ENCODE assay signal across 8 cellular contexts in the genomic region with DNA sequence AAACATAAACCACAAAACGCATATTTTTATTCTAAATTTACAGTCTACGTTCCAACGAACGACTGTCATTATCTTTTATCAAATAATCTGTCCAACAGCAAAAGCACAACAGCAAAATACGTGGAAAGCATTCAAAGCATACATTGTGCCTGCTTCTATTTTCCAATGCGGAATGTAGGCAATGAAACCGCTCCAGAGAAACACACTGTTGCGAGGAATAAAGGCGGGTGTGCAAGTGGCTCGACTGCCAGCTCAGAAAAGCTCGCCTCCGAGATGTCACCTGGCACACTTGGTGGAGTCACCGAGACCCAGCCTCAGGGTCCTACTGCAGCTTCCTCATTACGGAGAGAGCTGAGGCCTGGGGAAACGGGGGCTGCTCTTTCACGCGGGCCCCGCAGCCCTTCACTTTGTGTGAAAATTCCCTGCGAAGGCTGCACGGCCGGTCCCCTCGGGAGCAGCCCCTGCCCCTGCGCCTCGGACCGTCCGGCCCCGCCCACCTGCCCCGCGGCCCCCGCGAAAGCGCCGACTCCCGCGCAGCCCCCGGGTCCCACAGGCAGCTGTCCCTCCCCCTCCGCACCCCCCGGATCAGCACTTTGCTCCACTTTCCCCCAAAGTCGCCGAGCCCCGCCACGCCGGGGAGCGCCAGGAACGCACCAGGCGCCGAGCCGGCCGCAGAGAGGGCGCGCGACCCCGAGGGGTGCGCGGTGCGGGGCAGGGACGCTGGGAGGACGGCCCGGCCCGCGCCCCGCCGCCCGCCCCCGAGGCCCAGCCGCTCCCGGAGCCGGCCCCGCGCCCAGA. TPM values are rescaled to one million over a fixed set of nuclear protein-coding genes. Genes with fewer than 3 reads are reported as not detected.
DNase-seq lines count a peak whose midpoint lies in the region; ATAC-seq, FAIRE-seq and TF ChIP-seq lines count a peak whose summit lies in the region.

No MANE protein-coding gene starts in this region.

- H3K4me1 ChIP-seq in SK-N-SH (ENCODE audit: control insufficient read depth in 1 of 2, insufficient read depth in 2 of 2, low read depth in 1 of 2, low read length in 1 of 2) = peaks cover 5% of the 10 kb centered on the region in 2 experiments; a peak in 3 of 4 replicates
- peaks cover 5 to 31% of the 10 kb centered on the region in 2 donors for H3K4me1 ChIP-seq in adrenal gland (replicated peaks in 1 of 2)
- H3K4me1 ChIP-seq in right atrium auricular region = peaks cover 0 to 44% of the 10 kb centered on the region in 2 donors
- H3K4me1 ChIP-seq in vagina = peaks cover 11% of the 10 kb centered on the region

- no peak for TF ChIP-seq EP300 in SK-N-SH (IDR thresholded peaks at IDR 0.05; ENCODE audit: borderline replicate concordance in 1 of 2, low read depth in 1 of 2, low read length in 1 of 2)

- H3K27me3 ChIP-seq in SK-N-SH (ENCODE audit: insufficient read depth) (peaks cover 35% of the 10 kb centered on the region), adrenal gland (no peaks in the 10 kb centered on the region), right atrium auricular region (no peaks in the 10 kb centered on the region), vagina (no peaks in the 10 kb centered on the region)

- CTCF ChIA-PET in SK-N-SH (lab: Yijun Ruan, JAX) = interaction anchor here (0.6 to 2.3 kb wide), 7 partner anchors 10 to 108 kb away, joined by 3 to 12 read pairs (median 4); no protein-coding TSS in a partner anchor

- peak; percentile 38 for FAIRE-seq in HTR-8/SVneo (lab: Jason Lieb, UNC)

- DNase-seq in DMS153 (lab: John Stamatoyannopoulos, UW) (peak; percentile 55), HTR-8/SVneo (ENCODE audit: insufficient read length, low spot score) (no peak), SK-N-SH (peak; percentile 73), adrenal gland (peak; percentile 46 to 80 (median 61)), right atrium auricular region (ENCODE audit: low spot score) (peak; percentile 70), progenitor cell of endocrine pancreas (ENCODE audit: low spot score, unreplicated experiment) (peak; percentile 27), vagina (ENCODE audit: extremely low spot score in 2 of 2) (no peak)

- H3K27ac ChIP-seq in SK-N-SH (ENCODE audit: low read depth in 2 of 2, low read length in 1 of 2) (no peak overlapping the region; a peak in 1 of 4 replicates), adrenal gland (peak overlapping the region in 3 of 5 donors; percentile 51 to 89 (median 81)), right atrium auricular region (peak overlapping the region; percentile 84 to 88), vagina (peak overlapping the region; percentile 77)

- H4K20me1 ChIP-seq in SK-N-SH (ENCODE audit: insufficient read depth) = no peaks in the 10 kb centered on the region

- H3K9me3 ChIP-seq in SK-N-SH (no peaks in the 10 kb centered on the region), adrenal gland (replicated peaks in 1 of 3) (no peaks in the 10 kb centered on the region), right atrium auricular region (no peaks in the 10 kb centered on the region), vagina (no peaks in the 10 kb centered on the region)

- H3K9me3 Mint-ChIP-seq in progenitor cell of endocrine pancreas (ENCODE audit: low read depth) = no peaks in the 10 kb centered on the region

- peak overlapping the region; percentile 38 to 55; a peak in 3 of 4 replicates for H3K4me3 ChIP-seq in SK-N-SH (ENCODE audit: low read depth in 2 of 2, low read length in 1 of 2)
- H3K4me3 ChIP-seq in adrenal gland = peak overlapping the region in 3 of 4 donors; percentile 1 to 96 (median 84)
- peak overlapping the region; percentile 83 to 87 for H3K4me3 ChIP-seq in right atrium auricular region
- peak overlapping the region; percentile 70 to 90 for H3K4me3 ChIP-seq in vagina

- H3K4me3 Mint-ChIP-seq in progenitor cell of endocrine pancreas (ENCODE audit: low read depth) = peak overlapping the region; percentile 79

- POLR2A ChIA-PET in SK-N-SH (lab: Yijun Ruan, JAX) = interaction anchor here (1.5 kb wide), 1 partner anchor 26 kb away, joined by 4 read pairs; no protein-coding TSS in a partner anchor

- TF ChIP-seq RAD21 in SK-N-SH (IDR thresholded peaks at IDR 0.05; ENCODE audit: low read length) = no peak

- no peak for TF ChIP-seq POLR2A in adrenal gland (IDR thresholded peaks at IDR 0.05)
- TF ChIP-seq POLR2A in vagina (IDR thresholded peaks at IDR 0.05) = no peak

- peaks cover 6% of the 10 kb centered on the region for H3K27me3 Mint-ChIP-seq in progenitor cell of endocrine pancreas

- WGBS in SK-N-SH (ENCODE audit: low lambda C conversion rate) = 6% methylated on average over 13 of the region's 70 CpGs
- WGBS in adrenal gland, 4 donors = 1 to 2% (median 1%) methylated on average over 13 to 70 of the region's 70 CpGs

- H3K9ac ChIP-seq in SK-N-SH = no peak overlapping the region

- H3K4me2 ChIP-seq in SK-N-SH = peak overlapping the region; percentile 74

- no peaks in the 10 kb centered on the region for H3F3A ChIP-seq in SK-N-SH (replicated peaks; ENCODE audit: insufficient read depth)

- H3K9me2 ChIP-seq in SK-N-SH = no peaks in the 10 kb centered on the region

- peak overlapping the region; percentile 75 for H3K27ac Mint-ChIP-seq in progenitor cell of endocrine pancreas

- H3K36me3 Mint-ChIP-seq in progenitor cell of endocrine pancreas (ENCODE audit: insufficient read depth) = no peaks in the 10 kb centered on the region

- no peak for ATAC-seq in HG03457 (IDR thresholded peaks at IDR 0.05; ENCODE audit: unreplicated experiment)

- no peak for TF ChIP-seq CTCF in SK-N-SH (IDR thresholded peaks at IDR 0.05)
- no peak for TF ChIP-seq CTCF in adrenal gland (IDR thresholded peaks at IDR 0.05)
- TF ChIP-seq CTCF in right atrium auricular region (IDR thresholded peaks at IDR 0.05) = no peak
- TF ChIP-seq CTCF in progenitor cell of endocrine pancreas (IDR thresholded peaks at IDR 0.05; ENCODE audit: unreplicated experiment) = no peak
- TF ChIP-seq CTCF in vagina (IDR thresholded peaks at IDR 0.05) = no peak

- H3K4me1 Mint-ChIP-seq in progenitor cell of endocrine pancreas (ENCODE audit: low read depth) = peaks cover 23% of the 10 kb centered on the region

- H3K79me2 ChIP-seq in SK-N-SH (ENCODE audit: insufficient read depth) = no peaks in the 10 kb centered on the region

- H3K36me3 ChIP-seq in SK-N-SH (replicated peaks in 1 of 2; ENCODE audit: control insufficient read depth in 1 of 2, insufficient read depth in 2 of 2, low read length in 1 of 2) = no peaks in the 10 kb centered on the region
- no peaks in the 10 kb centered on the region for H3K36me3 ChIP-seq in adrenal gland (replicated peaks in 1 of 2)
- H3K36me3 ChIP-seq in right atrium auricular region = no peaks in the 10 kb centered on the region
- no peaks in the 10 kb centered on the region for H3K36me3 ChIP-seq in vagina

- no peak overlapping the region; the same call in 1 of the 2 replicates for H2AFZ ChIP-seq in SK-N-SH (ENCODE audit: low read depth)

- intact Hi-C loops in adrenal gland (cut with DNase I) (no loop called here), vagina (cut with DNase I) (no loop called here)

TF ChIP-seq in SK-N-SH, 30 proteins besides CTCF, POLR2A, EP300 and RAD21:
- TF ChIP-seq TAF1 (IDR thresholded peaks at IDR 0.05; ENCODE audit: borderline replicate concordance, low read depth, low read length) (no peak), MXI1 (IDR thresholded peaks at IDR 0.05; ENCODE audit: low read depth, low read length) (peak; percentile 45; the same call in 1 of the 2 replicates)

RNA-seq across cellular contexts. Expression of a gene that starts 0.7 kb away (rescaled TPM):
- polyA plus RNA-seq in SK-N-SH (2012; rRNA removed) (0.05 and 0.07 TPM in 2 replicates), adrenal gland (10 to 100 TPM in 1 of 3 donors, 1 to 10 TPM in 2; 5.9 to 14.4 (median 9.7) TPM)
- 0.09 and 0.33 TPM in 2 replicates for polyA plus RNA-seq in SK-N-SH (2012; cell fraction: cytosol; rRNA removed)
- 0.13 and 0.37 TPM in 2 replicates for polyA plus RNA-seq in SK-N-SH (2012; cell fraction: nucleus; rRNA removed)
- total RNA-seq in adrenal gland (10 to 100 TPM in 7 of 8 donors, 1 to 10 TPM in 1; 5.7 to 34.4 (median 24.7) TPM), right atrium auricular region (10 to 100 TPM; 13.2 to 37.4 TPM), progenitor cell of endocrine pancreas (33.5 and 37.6 TPM in 2 replicates), vagina (20.6 TPM)

Comparison
In these comparisons a context has a peak if more than half of its experiments do, and no peak if none do; other contexts are left out.
1. DNase-seq: peak in DMS153 (single experiment), SK-N-SH (single experiment), adrenal gland (7 of 7), right atrium auricular region (single experiment) and progenitor cell of endocrine pancreas (single experiment); none in HTR-8/SVneo (single experiment) and vagina (0 of 2).
2. H3K27ac ChIP-seq: peak in adrenal gland (3 of 5), right atrium auricular region (2 of 2) and vagina (single experiment); none in SK-N-SH (0 of 2).
3. Peak in every context shown above with its lines, with median percentiles within 50 percentile points of each other: H3K4me3 ChIP-seq.